ENCODE assay signal across 1 cellular context in the genomic region with DNA sequence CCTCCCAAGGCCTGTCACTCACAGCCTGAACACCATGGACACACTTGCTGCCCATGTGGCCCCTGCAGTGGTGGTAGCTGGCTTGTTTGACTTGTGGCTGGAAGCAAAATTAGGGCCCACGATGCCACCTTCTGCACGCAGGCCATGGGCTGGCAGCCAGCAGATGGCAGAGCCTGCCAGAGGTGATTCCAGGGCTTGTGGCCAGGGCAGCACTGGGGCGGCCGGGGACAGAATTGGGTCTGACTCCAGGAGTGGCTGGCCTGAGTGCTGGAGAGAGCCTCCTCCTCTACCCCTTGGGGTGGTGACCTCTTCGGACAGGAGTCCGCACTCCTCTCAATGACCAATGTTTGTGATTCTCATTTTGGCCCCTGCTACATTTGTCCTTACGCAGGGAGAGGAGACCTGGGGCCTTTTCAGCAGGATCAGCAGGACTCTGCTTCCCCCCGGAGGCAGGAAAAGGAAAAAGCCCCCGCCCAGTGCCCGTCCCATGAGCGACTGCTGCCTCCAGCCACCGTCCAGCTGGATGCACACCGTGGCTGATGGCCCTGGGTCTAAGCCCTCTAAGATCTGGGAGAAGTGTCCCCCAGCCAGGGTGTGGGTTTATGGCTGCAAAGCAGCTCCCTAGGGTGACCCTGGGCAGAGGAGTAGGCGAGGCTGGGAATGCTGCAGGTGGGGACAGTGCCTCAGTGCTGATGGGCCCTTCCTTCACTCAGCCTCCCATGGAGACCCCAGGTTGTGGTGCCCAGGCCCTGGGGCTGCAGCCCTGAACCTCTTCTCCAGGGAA.
A peak's percentile ranks its signal among the peaks of the same experiment; 100 is the strongest.
TF ChIP-seq lines count a peak whose summit lies in the region.

No MANE protein-coding gene starts in this region.

TF ChIP-seq in K562, 482 proteins besides CTCF, POLR2A, EP300 and RAD21 (continued from another document and continues in another):
- TF ChIP-seq NR4A1 (CRISPR knock-in tag; IDR thresholded peaks at IDR 0.05), result 0 out of 2 replicates have a peak, but pooled peaks have one; percentile 37
- peak; percentile 75 for TF ChIP-seq NR4A1 (tag; IDR thresholded peaks at IDR 0.05)
- TF ChIP-seq BACH1 (tag; IDR thresholded peaks at IDR 0.05), result no peak
- no peak for TF ChIP-seq XRCC3 (IDR thresholded peaks at IDR 0.05)
- no peak for TF ChIP-seq ZFP1 (CRISPR knock-in tag; IDR thresholded peaks at IDR 0.05)
- TF ChIP-seq, protein P1, sequence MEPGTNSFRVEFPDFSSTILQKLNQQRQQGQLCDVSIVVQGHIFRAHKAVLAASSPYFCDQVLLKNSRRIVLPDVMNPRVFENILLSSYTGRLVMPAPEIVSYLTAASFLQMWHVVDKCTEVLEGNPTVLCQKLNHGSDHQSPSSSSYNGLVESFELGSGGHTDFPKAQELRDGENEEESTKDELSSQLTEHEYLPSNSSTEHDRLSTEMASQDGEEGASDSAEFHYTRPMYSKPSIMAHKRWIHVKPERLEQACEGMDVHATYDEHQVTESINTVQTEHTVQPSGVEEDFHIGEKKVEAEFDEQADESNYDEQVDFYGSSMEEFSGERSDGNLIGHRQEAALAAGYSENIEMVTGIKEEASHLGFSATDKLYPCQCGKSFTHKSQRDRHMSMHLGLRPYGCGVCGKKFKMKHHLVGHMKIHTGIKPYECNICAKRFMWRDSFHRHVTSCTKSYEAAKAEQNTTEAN (CRISPR knock-in tag; IDR thresholded peaks at IDR 0.05), result no peak
- no peak for TF ChIP-seq ZNF507 (tag; conservative IDR thresholded peaks at IDR 0.05)
- TF ChIP-seq RBM17 (IDR thresholded peaks at IDR 0.05; ENCODE audit: borderline replicate concordance, low read depth, low read length), result no peak
- TF ChIP-seq ILK (tag; IDR thresholded peaks at IDR 0.05; ENCODE audit: borderline replicate concordance, low read depth), result no peak
- TF ChIP-seq KAT8 (IDR thresholded peaks at IDR 0.05; ENCODE audit: low read depth), result no peak
- TF ChIP-seq GTF2A2 (tag; IDR thresholded peaks at IDR 0.05), result no peak
- 0 out of 2 replicates have a peak, but pooled peaks have one; percentile 48 for TF ChIP-seq SMAD3 (CRISPR knock-in tag; conservative IDR thresholded peaks at IDR 0.05)
- no peak for TF ChIP-seq NCOA6 (IDR thresholded peaks at IDR 0.05)
- TF ChIP-seq, protein P2, sequence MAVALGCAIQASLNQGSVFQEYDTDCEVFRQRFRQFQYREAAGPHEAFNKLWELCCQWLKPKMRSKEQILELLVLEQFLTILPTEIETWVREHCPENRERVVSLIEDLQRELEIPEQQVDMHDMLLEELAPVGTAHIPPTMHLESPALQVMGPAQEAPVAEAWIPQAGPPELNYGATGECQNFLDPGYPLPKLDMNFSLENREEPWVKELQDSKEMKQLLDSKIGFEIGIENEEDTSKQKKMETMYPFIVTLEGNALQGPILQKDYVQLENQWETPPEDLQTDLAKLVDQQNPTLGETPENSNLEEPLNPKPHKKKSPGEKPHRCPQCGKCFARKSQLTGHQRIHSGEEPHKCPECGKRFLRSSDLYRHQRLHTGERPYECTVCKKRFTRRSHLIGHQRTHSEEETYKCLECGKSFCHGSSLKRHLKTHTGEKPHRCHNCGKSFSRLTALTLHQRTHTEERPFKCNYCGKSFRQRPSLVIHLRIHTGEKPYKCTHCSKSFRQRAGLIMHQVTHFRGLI (CRISPR knock-in tag; IDR thresholded peaks at IDR 0.05), result no peak
- TF ChIP-seq TCF3 (CRISPR knock-in tag; IDR thresholded peaks at IDR 0.05), result 0 out of 2 replicates have a peak, but pooled peaks have one; percentile 7
- no peak for TF ChIP-seq GATA2 (CRISPR knock-in tag; IDR thresholded peaks at IDR 0.05)
- TF ChIP-seq NCOA4 (IDR thresholded peaks at IDR 0.05; ENCODE audit: partially characterized antibody), result no peak
- no peak for TF ChIP-seq ZNF586 (CRISPR knock-in tag; conservative IDR thresholded peaks at IDR 0.05)
- no peak for TF ChIP-seq POLR3A (IDR thresholded peaks at IDR 0.05; ENCODE audit: borderline replicate concordance, extremely low read depth, insufficient read depth, insufficient read length)
- TF ChIP-seq RFX1 (IDR thresholded peaks at IDR 0.05), result no peak
- peak; percentile 19 to 77; a peak in 2 of 4 replicates for TF ChIP-seq RCOR1 (IDR thresholded peaks at IDR 0.05; ENCODE audit: borderline replicate concordance in 1 of 2, low read depth in 2 of 2, low read length in 2 of 2)
- TF ChIP-seq SAFB2 (IDR thresholded peaks at IDR 0.05; ENCODE audit: borderline replicate concordance, low read depth, low read length, severe bottlenecking), result no peak
- TF ChIP-seq ZNF444 (CRISPR knock-in tag; IDR thresholded peaks at IDR 0.05), result no peak
- no peak for TF ChIP-seq POU5F1 (IDR thresholded peaks at IDR 0.05; ENCODE audit: borderline replicate concordance, low read depth, low read length, partially characterized antibody)
- TF ChIP-seq CHCHD3 (CRISPR knock-in tag; IDR thresholded peaks at IDR 0.05), result no peak
- no peak for TF ChIP-seq ZBTB8A (IDR thresholded peaks at IDR 0.05; ENCODE audit: partially characterized antibody)
- no peak for TF ChIP-seq KDM1A (IDR thresholded peaks at IDR 0.05)
- no peak for TF ChIP-seq ASH1L (IDR thresholded peaks at IDR 0.05; ENCODE audit: borderline replicate concordance, low read depth, partially characterized antibody)
- TF ChIP-seq, protein P3, sequence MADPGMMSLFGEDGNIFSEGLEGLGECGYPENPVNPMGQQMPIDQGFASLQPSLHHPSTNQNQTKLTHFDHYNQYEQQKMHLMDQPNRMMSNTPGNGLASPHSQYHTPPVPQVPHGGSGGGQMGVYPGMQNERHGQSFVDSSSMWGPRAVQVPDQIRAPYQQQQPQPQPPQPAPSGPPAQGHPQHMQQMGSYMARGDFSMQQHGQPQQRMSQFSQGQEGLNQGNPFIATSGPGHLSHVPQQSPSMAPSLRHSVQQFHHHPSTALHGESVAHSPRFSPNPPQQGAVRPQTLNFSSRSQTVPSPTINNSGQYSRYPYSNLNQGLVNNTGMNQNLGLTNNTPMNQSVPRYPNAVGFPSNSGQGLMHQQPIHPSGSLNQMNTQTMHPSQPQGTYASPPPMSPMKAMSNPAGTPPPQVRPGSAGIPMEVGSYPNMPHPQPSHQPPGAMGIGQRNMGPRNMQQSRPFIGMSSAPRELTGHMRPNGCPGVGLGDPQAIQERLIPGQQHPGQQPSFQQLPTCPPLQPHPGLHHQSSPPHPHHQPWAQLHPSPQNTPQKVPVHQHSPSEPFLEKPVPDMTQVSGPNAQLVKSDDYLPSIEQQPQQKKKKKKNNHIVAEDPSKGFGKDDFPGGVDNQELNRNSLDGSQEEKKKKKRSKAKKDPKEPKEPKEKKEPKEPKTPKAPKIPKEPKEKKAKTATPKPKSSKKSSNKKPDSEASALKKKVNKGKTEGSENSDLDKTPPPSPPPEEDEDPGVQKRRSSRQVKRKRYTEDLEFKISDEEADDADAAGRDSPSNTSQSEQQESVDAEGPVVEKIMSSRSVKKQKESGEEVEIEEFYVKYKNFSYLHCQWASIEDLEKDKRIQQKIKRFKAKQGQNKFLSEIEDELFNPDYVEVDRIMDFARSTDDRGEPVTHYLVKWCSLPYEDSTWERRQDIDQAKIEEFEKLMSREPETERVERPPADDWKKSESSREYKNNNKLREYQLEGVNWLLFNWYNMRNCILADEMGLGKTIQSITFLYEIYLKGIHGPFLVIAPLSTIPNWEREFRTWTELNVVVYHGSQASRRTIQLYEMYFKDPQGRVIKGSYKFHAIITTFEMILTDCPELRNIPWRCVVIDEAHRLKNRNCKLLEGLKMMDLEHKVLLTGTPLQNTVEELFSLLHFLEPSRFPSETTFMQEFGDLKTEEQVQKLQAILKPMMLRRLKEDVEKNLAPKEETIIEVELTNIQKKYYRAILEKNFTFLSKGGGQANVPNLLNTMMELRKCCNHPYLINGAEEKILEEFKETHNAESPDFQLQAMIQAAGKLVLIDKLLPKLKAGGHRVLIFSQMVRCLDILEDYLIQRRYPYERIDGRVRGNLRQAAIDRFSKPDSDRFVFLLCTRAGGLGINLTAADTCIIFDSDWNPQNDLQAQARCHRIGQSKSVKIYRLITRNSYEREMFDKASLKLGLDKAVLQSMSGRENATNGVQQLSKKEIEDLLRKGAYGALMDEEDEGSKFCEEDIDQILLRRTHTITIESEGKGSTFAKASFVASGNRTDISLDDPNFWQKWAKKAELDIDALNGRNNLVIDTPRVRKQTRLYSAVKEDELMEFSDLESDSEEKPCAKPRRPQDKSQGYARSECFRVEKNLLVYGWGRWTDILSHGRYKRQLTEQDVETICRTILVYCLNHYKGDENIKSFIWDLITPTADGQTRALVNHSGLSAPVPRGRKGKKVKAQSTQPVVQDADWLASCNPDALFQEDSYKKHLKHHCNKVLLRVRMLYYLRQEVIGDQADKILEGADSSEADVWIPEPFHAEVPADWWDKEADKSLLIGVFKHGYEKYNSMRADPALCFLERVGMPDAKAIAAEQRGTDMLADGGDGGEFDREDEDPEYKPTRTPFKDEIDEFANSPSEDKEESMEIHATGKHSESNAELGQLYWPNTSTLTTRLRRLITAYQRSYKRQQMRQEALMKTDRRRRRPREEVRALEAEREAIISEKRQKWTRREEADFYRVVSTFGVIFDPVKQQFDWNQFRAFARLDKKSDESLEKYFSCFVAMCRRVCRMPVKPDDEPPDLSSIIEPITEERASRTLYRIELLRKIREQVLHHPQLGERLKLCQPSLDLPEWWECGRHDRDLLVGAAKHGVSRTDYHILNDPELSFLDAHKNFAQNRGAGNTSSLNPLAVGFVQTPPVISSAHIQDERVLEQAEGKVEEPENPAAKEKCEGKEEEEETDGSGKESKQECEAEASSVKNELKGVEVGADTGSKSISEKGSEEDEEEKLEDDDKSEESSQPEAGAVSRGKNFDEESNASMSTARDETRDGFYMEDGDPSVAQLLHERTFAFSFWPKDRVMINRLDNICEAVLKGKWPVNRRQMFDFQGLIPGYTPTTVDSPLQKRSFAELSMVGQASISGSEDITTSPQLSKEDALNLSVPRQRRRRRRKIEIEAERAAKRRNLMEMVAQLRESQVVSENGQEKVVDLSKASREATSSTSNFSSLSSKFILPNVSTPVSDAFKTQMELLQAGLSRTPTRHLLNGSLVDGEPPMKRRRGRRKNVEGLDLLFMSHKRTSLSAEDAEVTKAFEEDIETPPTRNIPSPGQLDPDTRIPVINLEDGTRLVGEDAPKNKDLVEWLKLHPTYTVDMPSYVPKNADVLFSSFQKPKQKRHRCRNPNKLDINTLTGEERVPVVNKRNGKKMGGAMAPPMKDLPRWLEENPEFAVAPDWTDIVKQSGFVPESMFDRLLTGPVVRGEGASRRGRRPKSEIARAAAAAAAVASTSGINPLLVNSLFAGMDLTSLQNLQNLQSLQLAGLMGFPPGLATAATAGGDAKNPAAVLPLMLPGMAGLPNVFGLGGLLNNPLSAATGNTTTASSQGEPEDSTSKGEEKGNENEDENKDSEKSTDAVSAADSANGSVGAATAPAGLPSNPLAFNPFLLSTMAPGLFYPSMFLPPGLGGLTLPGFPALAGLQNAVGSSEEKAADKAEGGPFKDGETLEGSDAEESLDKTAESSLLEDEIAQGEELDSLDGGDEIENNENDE (IDR thresholded peaks at IDR 0.05; ENCODE audit: low read depth, low read length), result no peak
- no peak for TF ChIP-seq ZNF780A (CRISPR knock-in tag; IDR thresholded peaks at IDR 0.05)
- TF ChIP-seq CBX8 (IDR thresholded peaks at IDR 0.05; ENCODE audit: borderline replicate concordance, extremely low read depth, low read depth, low read length, poor library complexity, severe bottlenecking), result no peak
- no peak for TF ChIP-seq ZNF699 (CRISPR knock-in tag; IDR thresholded peaks at IDR 0.05; ENCODE audit: insufficient replicate concordance)
- no peak for TF ChIP-seq HDGF (IDR thresholded peaks at IDR 0.05)
- TF ChIP-seq, protein P4, sequence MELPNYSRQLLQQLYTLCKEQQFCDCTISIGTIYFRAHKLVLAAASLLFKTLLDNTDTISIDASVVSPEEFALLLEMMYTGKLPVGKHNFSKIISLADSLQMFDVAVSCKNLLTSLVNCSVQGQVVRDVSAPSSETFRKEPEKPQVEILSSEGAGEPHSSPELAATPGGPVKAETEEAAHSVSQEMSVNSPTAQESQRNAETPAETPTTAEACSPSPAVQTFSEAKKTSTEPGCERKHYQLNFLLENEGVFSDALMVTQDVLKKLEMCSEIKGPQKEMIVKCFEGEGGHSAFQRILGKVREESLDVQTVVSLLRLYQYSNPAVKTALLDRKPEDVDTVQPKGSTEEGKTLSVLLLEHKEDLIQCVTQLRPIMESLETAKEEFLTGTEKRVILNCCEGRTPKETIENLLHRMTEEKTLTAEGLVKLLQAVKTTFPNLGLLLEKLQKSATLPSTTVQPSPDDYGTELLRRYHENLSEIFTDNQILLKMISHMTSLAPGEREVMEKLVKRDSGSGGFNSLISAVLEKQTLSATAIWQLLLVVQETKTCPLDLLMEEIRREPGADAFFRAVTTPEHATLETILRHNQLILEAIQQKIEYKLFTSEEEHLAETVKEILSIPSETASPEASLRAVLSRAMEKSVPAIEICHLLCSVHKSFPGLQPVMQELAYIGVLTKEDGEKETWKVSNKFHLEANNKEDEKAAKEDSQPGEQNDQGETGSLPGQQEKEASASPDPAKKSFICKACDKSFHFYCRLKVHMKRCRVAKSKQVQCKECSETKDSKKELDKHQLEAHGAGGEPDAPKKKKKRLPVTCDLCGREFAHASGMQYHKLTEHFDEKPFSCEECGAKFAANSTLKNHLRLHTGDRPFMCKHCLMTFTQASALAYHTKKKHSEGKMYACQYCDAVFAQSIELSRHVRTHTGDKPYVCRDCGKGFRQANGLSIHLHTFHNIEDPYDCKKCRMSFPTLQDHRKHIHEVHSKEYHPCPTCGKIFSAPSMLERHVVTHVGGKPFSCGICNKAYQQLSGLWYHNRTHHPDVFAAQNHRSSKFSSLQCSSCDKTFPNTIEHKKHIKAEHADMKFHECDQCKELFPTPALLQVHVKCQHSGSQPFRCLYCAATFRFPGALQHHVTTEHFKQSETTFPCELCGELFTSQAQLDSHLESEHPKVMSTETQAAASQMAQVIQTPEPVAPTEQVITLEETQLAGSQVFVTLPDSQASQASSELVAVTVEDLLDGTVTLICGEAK (IDR thresholded peaks at IDR 0.05), result no peak
- TF ChIP-seq, protein P4 (CRISPR knock-in tag; IDR thresholded peaks at IDR 0.05), result no peak
- no peak for TF ChIP-seq MAFF (IDR thresholded peaks at IDR 0.05; ENCODE audit: low read length)
- TF ChIP-seq TGIF2 (CRISPR knock-in tag; IDR thresholded peaks at IDR 0.05), result no peak
